Comparison of ENCODE assay signal across 8 cellular contexts in the genomic region with DNA sequence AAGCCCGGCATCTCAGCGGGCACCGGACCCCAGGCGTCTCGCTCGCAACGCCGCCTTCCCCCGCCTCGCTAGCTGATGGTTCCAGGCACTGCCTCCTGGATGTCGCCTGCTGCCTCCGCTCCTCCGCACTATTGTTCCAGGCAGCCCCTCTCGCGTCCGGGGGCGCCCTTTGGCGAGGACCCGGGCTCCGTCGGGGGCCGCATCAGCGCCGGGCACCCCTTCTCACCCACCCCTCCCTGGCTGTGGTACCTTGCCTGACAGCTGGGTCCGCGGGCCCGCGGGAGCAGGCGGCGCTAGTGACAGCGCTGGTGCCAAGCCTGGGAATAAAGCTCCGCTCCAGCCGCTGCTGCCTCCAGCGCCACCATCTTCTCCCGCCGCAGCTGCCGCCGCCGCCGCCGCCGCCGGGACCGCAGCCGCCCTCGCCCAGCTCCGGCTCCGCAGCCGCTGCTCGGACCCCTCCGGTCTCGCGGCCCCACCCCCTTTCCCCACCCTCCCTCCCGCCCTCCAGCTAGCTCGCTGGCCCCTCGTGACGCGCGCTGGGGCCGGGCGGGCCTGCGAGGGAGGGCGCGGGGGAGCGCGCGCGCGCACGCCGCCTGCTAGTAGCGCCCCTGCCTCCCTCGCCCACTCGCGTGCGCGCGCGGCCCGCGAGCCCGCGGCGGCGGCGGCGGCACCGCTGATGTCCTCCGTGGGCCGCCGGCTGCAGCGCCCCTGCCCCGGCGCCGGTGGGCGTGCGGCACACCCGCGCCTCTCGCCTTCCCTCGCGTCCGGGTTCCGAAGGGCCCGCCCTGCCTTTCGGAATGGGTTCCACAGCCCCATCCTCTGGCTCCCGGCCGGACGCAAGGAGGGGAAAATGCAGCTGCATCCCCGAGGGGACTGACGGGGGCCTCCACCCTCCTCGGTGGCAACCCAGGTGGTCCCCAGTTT. TPM values are rescaled to one million over a fixed set of nuclear protein-coding genes. Genes with fewer than 3 reads are reported as not detected.
DNase-seq lines count a peak whose midpoint lies in the region; ATAC-seq and TF ChIP-seq lines count a peak whose summit lies in the region.

A gene (minus strand): TSS at position 468 of the 924 bp plus-strand sequence.

- WGBS in testis, 2 donors: 0 to 1% methylated on average over 14 to 74 of the region's 112 CpGs

- intact Hi-C loops in testis (cut with DNase I; ENCODE audit: low total_unique reads): no loop called here

- no peaks in the 10 kb centered on the region for H3K9me2 ChIP-seq in OCI-LY1 (ENCODE audit: low read depth, low read length)
- H3K9me2 ChIP-seq in neural cell (ENCODE audit: insufficient read depth, low read length): no peaks in the 10 kb centered on the region

- H3K27ac ChIP-seq in OCI-LY1 (ENCODE audit: low read depth, low read length, poor library complexity, severe bottlenecking): no peak within 1 kb of the TSS
- H3K27ac ChIP-seq in foreskin keratinocyte: no peak within 1 kb of the TSS
- peak within 1 kb of the TSS; percentile 94 for H3K27ac ChIP-seq in neural cell (ENCODE audit: low read length)
- H3K27ac ChIP-seq in testis: peak within 1 kb of the TSS; percentile 86

- peak; percentile 47 for TF ChIP-seq EP300 in neural cell (conservative IDR thresholded peaks at IDR 0.05; ENCODE audit: poor library complexity, severe bottlenecking)

- H4K20me1 ChIP-seq in OCI-LY1 (ENCODE audit: insufficient read depth, low read length): no peaks in the 10 kb centered on the region
- H4K20me1 ChIP-seq in neural cell (ENCODE audit: insufficient read depth): no peaks in the 10 kb centered on the region

- TF ChIP-seq CTCF in OCI-LY1 (IDR thresholded peaks at IDR 0.05; ENCODE audit: low read length) (no peak), foreskin keratinocyte (conservative IDR thresholded peaks at IDR 0.05) (peak; percentile 9), neural cell (IDR thresholded peaks at IDR 0.05; ENCODE audit: poor library complexity, severe bottlenecking) (peak; percentile 54), testis (IDR thresholded peaks at IDR 0.05) (no peak)

- DNase-seq in AG08396 (ENCODE audit: low spot score) (peak; percentile 85), activated gamma-delta T cell (lab: John Stamatoyannopoulos, UW) (peak; percentile 18), foreskin keratinocyte (no peak), testis (peak; percentile 80)

- peaks cover 6% of the 10 kb centered on the region for H3K4me1 ChIP-seq in OCI-LY1 (ENCODE audit: insufficient read depth, low read length, severe bottlenecking)
- peaks cover 5% of the 10 kb centered on the region for H3K4me1 ChIP-seq in foreskin keratinocyte
- peaks cover 8% of the 10 kb centered on the region for H3K4me1 ChIP-seq in testis

- no peaks in the 10 kb centered on the region for H3K79me2 ChIP-seq in OCI-LY1 (ENCODE audit: insufficient read depth, low read length)
- peaks cover 26% of the 10 kb centered on the region for H3K79me2 ChIP-seq in neural cell (replicated peaks; ENCODE audit: insufficient read depth, low read length)

- H3K9ac ChIP-seq in OCI-LY1 (ENCODE audit: low read length) (peak within 1 kb of the TSS; percentile 28; the same call in 1 of the 2 replicates), neural cell (ENCODE audit: low read length) (peak within 1 kb of the TSS; percentile 96)

- peak within 1 kb of the TSS; percentile 90 for H3K4me2 ChIP-seq in OCI-LY1 (ENCODE audit: low read length)
- peak within 1 kb of the TSS; percentile 79 for H3K4me2 ChIP-seq in neural cell (ENCODE audit: low read length)

- TF ChIP-seq POLR2A in testis (IDR thresholded peaks at IDR 0.05): no peak

- peak within 1 kb of the TSS; percentile 61 for H3K4me3 ChIP-seq in OCI-LY1 (ENCODE audit: low read depth, low read length, poor library complexity, severe bottlenecking)
- peak within 1 kb of the TSS; percentile 96 for H3K4me3 ChIP-seq in neural cell (ENCODE audit: low read length)
- H3K4me3 ChIP-seq in testis: peak within 1 kb of the TSS; percentile 75 to 85

- no peaks in the 10 kb centered on the region for H3F3A ChIP-seq in OCI-LY1 (ENCODE audit: insufficient read depth, low read length)
- no peaks in the 10 kb centered on the region for H3F3A ChIP-seq in neural cell (ENCODE audit: insufficient read depth, low read length, poor library complexity, severe bottlenecking)

- H3K27me3 ChIP-seq in OCI-LY1 (ENCODE audit: insufficient read depth, low read length) (no peaks in the 10 kb centered on the region), foreskin keratinocyte (no peaks in the 10 kb centered on the region), neural cell (ENCODE audit: insufficient read depth, low read depth, low read length) (no peaks in the 10 kb centered on the region), testis (no peaks in the 10 kb centered on the region)

- ATAC-seq in GM19025 (IDR thresholded peaks at IDR 0.05; ENCODE audit: low read depth, unreplicated experiment) (peak; percentile 28), HG03175 (IDR thresholded peaks at IDR 0.05; ENCODE audit: unreplicated experiment) (peak; percentile 46), foreskin keratinocyte (peak; percentile 35)

- H2AFZ ChIP-seq in OCI-LY1 (ENCODE audit: low read length) (no peak within 1 kb of the TSS), neural cell (ENCODE audit: low read depth, low read length) (peak within 1 kb of the TSS; percentile 80)

- TF ChIP-seq RAD21 in neural cell (conservative IDR thresholded peaks at IDR 0.05): peak; percentile 33

- H3K9me3 ChIP-seq in OCI-LY1 (ENCODE audit: low read length) (no peaks in the 10 kb centered on the region), neural cell (ENCODE audit: low read length) (no peaks in the 10 kb centered on the region), testis (no peaks in the 10 kb centered on the region)

- H3K36me3 ChIP-seq in OCI-LY1 (ENCODE audit: insufficient read depth, low read length) (no peaks in the 10 kb centered on the region), neural cell (ENCODE audit: insufficient read depth, low read length) (no peaks in the 10 kb centered on the region), testis (ENCODE audit: low read depth, missing control alignments) (no peaks in the 10 kb centered on the region)

TF ChIP-seq in neural cell, 6 proteins besides CTCF, POLR2A, EP300 and RAD21:
- TF ChIP-seq TAF1 (IDR thresholded peaks at IDR 0.05; ENCODE audit: low read depth): peak; percentile 81
- TF ChIP-seq EZH2 (IDR thresholded peaks at IDR 0.05; ENCODE audit: borderline replicate concordance, insufficient read depth, low read length, poor library complexity, severe bottlenecking): no peak
- TF ChIP-seq, protein P1, sequence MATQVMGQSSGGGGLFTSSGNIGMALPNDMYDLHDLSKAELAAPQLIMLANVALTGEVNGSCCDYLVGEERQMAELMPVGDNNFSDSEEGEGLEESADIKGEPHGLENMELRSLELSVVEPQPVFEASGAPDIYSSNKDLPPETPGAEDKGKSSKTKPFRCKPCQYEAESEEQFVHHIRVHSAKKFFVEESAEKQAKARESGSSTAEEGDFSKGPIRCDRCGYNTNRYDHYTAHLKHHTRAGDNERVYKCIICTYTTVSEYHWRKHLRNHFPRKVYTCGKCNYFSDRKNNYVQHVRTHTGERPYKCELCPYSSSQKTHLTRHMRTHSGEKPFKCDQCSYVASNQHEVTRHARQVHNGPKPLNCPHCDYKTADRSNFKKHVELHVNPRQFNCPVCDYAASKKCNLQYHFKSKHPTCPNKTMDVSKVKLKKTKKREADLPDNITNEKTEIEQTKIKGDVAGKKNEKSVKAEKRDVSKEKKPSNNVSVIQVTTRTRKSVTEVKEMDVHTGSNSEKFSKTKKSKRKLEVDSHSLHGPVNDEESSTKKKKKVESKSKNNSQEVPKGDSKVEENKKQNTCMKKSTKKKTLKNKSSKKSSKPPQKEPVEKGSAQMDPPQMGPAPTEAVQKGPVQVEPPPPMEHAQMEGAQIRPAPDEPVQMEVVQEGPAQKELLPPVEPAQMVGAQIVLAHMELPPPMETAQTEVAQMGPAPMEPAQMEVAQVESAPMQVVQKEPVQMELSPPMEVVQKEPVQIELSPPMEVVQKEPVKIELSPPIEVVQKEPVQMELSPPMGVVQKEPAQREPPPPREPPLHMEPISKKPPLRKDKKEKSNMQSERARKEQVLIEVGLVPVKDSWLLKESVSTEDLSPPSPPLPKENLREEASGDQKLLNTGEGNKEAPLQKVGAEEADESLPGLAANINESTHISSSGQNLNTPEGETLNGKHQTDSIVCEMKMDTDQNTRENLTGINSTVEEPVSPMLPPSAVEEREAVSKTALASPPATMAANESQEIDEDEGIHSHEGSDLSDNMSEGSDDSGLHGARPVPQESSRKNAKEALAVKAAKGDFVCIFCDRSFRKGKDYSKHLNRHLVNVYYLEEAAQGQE (IDR thresholded peaks at IDR 0.05; ENCODE audit: borderline replicate concordance): peak; percentile 71
- TF ChIP-seq POLR2AphosphoS5 (IDR thresholded peaks at IDR 0.05): peak; percentile 46
- no peak for TF ChIP-seq MXI1 (conservative IDR thresholded peaks at IDR 0.05; ENCODE audit: poor library complexity, severe bottlenecking)
- peak; percentile 50 for TF ChIP-seq SMC3 (conservative IDR thresholded peaks at IDR 0.05; ENCODE audit: poor library complexity)
TF ChIP-seq in neural cell: peak in this region for 4.

RNA-seq across cellular contexts. Expression of the gene that starts here (rescaled TPM):
- total RNA-seq in foreskin keratinocyte (2.1 and 3.2 TPM in 2 replicates), testis (1 to 10 TPM; 7.7 to 9.4 TPM)
- polyA plus RNA-seq in foreskin keratinocyte (0.57 and 0.85 TPM in 2 replicates), neural cell (10.9 and 13.4 TPM in 2 replicates), testis (ENCODE audit: insufficient read depth, low read depth, low replicate concordance) (11.9 TPM)
- 44.6 and 50.0 TPM in 2 replicates for polyA minus RNA-seq in neural cell

Comparison
In these comparisons a context has a peak if more than half of its experiments do, and no peak if none do; other contexts are left out.
1. DNase-seq: peak in AG08396 (single experiment), activated gamma-delta T cell (single experiment) and testis (single experiment); none in foreskin keratinocyte (0 of 2).
2. H3K27ac ChIP-seq: peak in neural cell (single experiment) and testis (2 of 2); none in OCI-LY1 (single experiment) and foreskin keratinocyte (single experiment).
3. CTCF ChIP-seq: peak in foreskin keratinocyte (single experiment) and neural cell (single experiment); none in OCI-LY1 (single experiment) and testis (0 of 3).
4. Peak in every context shown above with its lines, with median percentiles within 50 percentile points of each other: ATAC-seq and H3K4me3 ChIP-seq.